Comparison of ENCODE assay signal across 2 cellular contexts in the genomic region with DNA sequence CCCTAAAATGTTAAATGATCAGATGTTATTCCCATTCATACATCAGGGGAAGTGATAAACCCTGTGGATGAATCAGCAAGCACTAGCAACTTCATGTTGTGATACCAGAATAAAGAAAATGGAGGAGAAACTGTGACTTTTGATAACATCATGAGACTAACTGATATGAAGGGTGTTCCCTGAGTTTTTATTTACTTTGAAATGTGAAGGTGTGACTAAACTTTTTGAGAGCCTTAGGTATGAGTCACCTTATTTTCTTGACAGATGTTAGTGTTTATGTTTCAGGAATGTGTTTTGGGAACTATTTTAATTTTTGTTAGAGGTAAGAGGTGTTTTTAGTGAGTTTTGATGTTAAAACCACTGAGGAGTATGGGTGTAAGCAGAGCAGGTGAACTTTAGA.
TF ChIP-seq lines count a peak whose summit lies in the region.

No MANE protein-coding gene starts in this region.

TF ChIP-seq in A549, 52 proteins besides CTCF, POLR2A, EP300 and RAD21 (continued from another document):
- TF ChIP-seq, protein P1, sequence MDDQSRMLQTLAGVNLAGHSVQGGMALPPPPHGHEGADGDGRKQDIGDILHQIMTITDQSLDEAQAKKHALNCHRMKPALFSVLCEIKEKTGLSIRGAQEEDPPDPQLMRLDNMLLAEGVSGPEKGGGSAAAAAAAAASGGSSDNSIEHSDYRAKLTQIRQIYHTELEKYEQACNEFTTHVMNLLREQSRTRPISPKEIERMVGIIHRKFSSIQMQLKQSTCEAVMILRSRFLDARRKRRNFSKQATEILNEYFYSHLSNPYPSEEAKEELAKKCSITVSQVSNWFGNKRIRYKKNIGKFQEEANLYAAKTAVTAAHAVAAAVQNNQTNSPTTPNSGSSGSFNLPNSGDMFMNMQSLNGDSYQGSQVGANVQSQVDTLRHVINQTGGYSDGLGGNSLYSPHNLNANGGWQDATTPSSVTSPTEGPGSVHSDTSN (IDR thresholded peaks at IDR 0.05), result no peak
- no peak for TF ChIP-seq CBX8 (IDR thresholded peaks at IDR 0.05)
- TF ChIP-seq SREBF2 (IDR thresholded peaks at IDR 0.05), result no peak

TF ChIP-seq in HEK293, 187 proteins besides CTCF, POLR2A, EP300 and RAD21 (continued from another document):
- TF ChIP-seq PRDM6 (tag by site-specific recombination; IDR thresholded peaks at IDR 0.05) (peak; percentile 46; the same call in 1 of the 2 replicates), ZNF140 (tag by site-specific recombination; IDR thresholded peaks at IDR 0.05) (no peak), ZNF610 (tag by site-specific recombination; IDR thresholded peaks at IDR 0.05; ENCODE audit: borderline replicate concordance) (no peak), ZNF629 (tag by site-specific recombination; IDR thresholded peaks at IDR 0.05) (0 out of 2 replicates have a peak, but pooled peaks have one; percentile 17)
- TF ChIP-seq, protein P2, sequence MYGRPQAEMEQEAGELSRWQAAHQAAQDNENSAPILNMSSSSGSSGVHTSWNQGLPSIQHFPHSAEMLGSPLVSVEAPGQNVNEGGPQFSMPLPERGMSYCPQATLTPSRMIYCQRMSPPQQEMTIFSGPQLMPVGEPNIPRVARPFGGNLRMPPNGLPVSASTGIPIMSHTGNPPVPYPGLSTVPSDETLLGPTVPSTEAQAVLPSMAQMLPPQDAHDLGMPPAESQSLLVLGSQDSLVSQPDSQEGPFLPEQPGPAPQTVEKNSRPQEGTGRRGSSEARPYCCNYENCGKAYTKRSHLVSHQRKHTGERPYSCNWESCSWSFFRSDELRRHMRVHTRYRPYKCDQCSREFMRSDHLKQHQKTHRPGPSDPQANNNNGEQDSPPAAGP (tag by site-specific recombination; IDR thresholded peaks at IDR 0.05), result 0 out of 2 replicates have a peak, but pooled peaks have one; percentile 73
TF ChIP-seq in HEK293: peak in this region for 7.
